Comparison of ENCODE assay signal across 9 cellular contexts in genomic region chrX:153981771-153982533, GRCh38. TPM values are rescaled to one million over a fixed set of nuclear protein-coding genes. Genes with fewer than 3 reads are reported as not detected.
DNase-seq lines count a peak whose midpoint lies in the region; TF ChIP-seq lines count a peak whose summit lies in the region.
"Had no signal": no experiment of that assay in that cellular context is flagged by ENCODE, and none has a peak within 500 bp of the region (broad histone marks: within the 10 kb centered on the region; RNA-seq: fewer than 3 reads in every experiment).

No MANE protein-coding gene starts in this region.

- peaks cover 38% of the 10 kb centered on the region for H3K4me1 Mint-ChIP-seq in activated T-helper 1 cell treated with anti-CD3 and anti-CD28 coated beads, Interleukin-12 subunit alpha, Interleukin-12 subunit beta, Interleukin-2, Interleukin-4 antibody, amounts not matched to agents 30 ng/mL and 10 ng/mL and 1 ng/mL, durations not matched to agents 14 hours and 24 hours and 36 hours (ENCODE audit: low read depth)
- H3K4me1 Mint-ChIP-seq in HFFc6 (ENCODE audit: low read depth): peaks cover 12% of the 10 kb centered on the region; the same call in 1 of the 2 replicates

- H3K9me3 Mint-ChIP-seq in activated T-helper 1 cell treated with anti-CD3 and anti-CD28 coated beads, Interleukin-12 subunit alpha, Interleukin-12 subunit beta, Interleukin-2, Interleukin-4 antibody, amounts not matched to agents 30 ng/mL and 10 ng/mL and 1 ng/mL, durations not matched to agents 14 hours and 24 hours and 36 hours: no peaks in the 10 kb centered on the region
- no peaks in the 10 kb centered on the region for H3K9me3 Mint-ChIP-seq in HFFc6

- H3K4me3 ChIP-seq in lower leg skin (ENCODE audit: low read depth, poor library complexity, severe bottlenecking): no peak overlapping the region

- H3K27me3 Mint-ChIP-seq in activated T-helper 1 cell treated with anti-CD3 and anti-CD28 coated beads, Interleukin-12 subunit alpha, Interleukin-12 subunit beta, Interleukin-2, Interleukin-4 antibody, amounts not matched to agents 30 ng/mL and 10 ng/mL and 1 ng/mL, durations not matched to agents 14 hours and 24 hours and 36 hours (ENCODE audit: insufficient read depth): no peaks in the 10 kb centered on the region
- H3K27me3 Mint-ChIP-seq in HFFc6 (ENCODE audit: insufficient read depth): peaks cover 3% of the 10 kb centered on the region; the same call in 1 of the 2 replicates

- no peaks in the 10 kb centered on the region for H3K36me3 Mint-ChIP-seq in activated T-helper 1 cell treated with anti-CD3 and anti-CD28 coated beads, Interleukin-12 subunit alpha, Interleukin-12 subunit beta, Interleukin-2, Interleukin-4 antibody, amounts not matched to agents 30 ng/mL and 10 ng/mL and 1 ng/mL, durations not matched to agents 14 hours and 24 hours and 36 hours (ENCODE audit: low read depth)
- H3K36me3 Mint-ChIP-seq in HFFc6 (ENCODE audit: low read depth): no peaks in the 10 kb centered on the region

- H3K4me3 Mint-ChIP-seq in activated T-helper 1 cell treated with anti-CD3 and anti-CD28 coated beads, Interleukin-12 subunit alpha, Interleukin-12 subunit beta, Interleukin-2, Interleukin-4 antibody, amounts not matched to agents 30 ng/mL and 10 ng/mL and 1 ng/mL, durations not matched to agents 14 hours and 24 hours and 36 hours: peak overlapping the region; percentile 73
- H3K4me3 Mint-ChIP-seq in HFFc6: no peak overlapping the region

- TF ChIP-seq POLR2A in lower leg skin (IDR thresholded peaks at IDR 0.05): no peak

- DNase-seq in NOMO-1 treated with DMSO at 0.1 percent for 48 hours (lab: John Stamatoyannopoulos, UW; ENCODE audit: unreplicated experiment) (peak; percentile 85), lower leg skin (ENCODE audit: low spot score in 2 of 2) (peak; percentile 54 to 87), HFFc6 (no peak), HCEC 1CT (no peak), NCI-H146 treated with DMSO at 0.1 percent for 48 hours (lab: John Stamatoyannopoulos, UW; ENCODE audit: unreplicated experiment) (no peak), NCI-H226 (no peak)
- DNase-seq in activated T-helper 1 cell treated with anti-CD3 and anti-CD28 coated beads, Interleukin-12 subunit alpha, Interleukin-12 subunit beta, Interleukin-2, Interleukin-4 antibody, amounts not matched to agents 30 ng/mL and 10 ng/mL and 1 ng/mL, durations not matched to agents 14 hours and 24 hours and 36 hours (ENCODE audit: low spot score): peak; percentile 62

- peak overlapping the region; percentile 90 for H3K27ac Mint-ChIP-seq in activated T-helper 1 cell treated with anti-CD3 and anti-CD28 coated beads, Interleukin-12 subunit alpha, Interleukin-12 subunit beta, Interleukin-2, Interleukin-4 antibody, amounts not matched to agents 30 ng/mL and 10 ng/mL and 1 ng/mL, durations not matched to agents 14 hours and 24 hours and 36 hours
- no peak overlapping the region; the same call in 1 of the 2 replicates for H3K27ac Mint-ChIP-seq in HFFc6

- TF ChIP-seq CTCF in lower leg skin (IDR thresholded peaks at IDR 0.05) (no peak), HFFc6 (IDR thresholded peaks at IDR 0.05) (no peak)

- intact Hi-C loops in activated T-helper 1 cell treated with anti-CD3 and anti-CD28 coated beads, Interleukin-12 subunit alpha, Interleukin-12 subunit beta, Interleukin-2, Interleukin-4 antibody, amounts not matched to agents 30 ng/mL and 10 ng/mL and 1 ng/mL, durations not matched to agents 14 hours and 24 hours and 36 hours (cut with micrococcal nuclease): loop anchor here (1.0 kb wide), 1 partner anchor 10 kb away; the partner anchor contains the start of gene TMEM187
- intact Hi-C loops in lower leg skin (cut with DNase I; ENCODE audit: low total_unique reads): no loop called here

- 85 to 87% methylated on average over 23 to 34 of the region's 52 CpGs for WGBS in lower leg skin, 2 donors

- H3K27ac ChIP-seq in temporal lobe (ENCODE audit: low read depth, low read length): peak overlapping the region; percentile 70
- H3K27ac ChIP-seq: epithelial cell of prostate had no signal

RNA-seq across cellular contexts. Expression of gene TMEM187, which starts 9.4 kb away (rescaled TPM):
- total RNA-seq in activated T-helper 1 cell treated with anti-CD3 and anti-CD28 coated beads, Interleukin-12 subunit alpha, Interleukin-12 subunit beta, Interleukin-2, Interleukin-4 antibody, amounts not matched to agents 30 ng/mL and 10 ng/mL and 1 ng/mL, durations not matched to agents 14 hours and 24 hours and 36 hours: 3.4 and 4.6 TPM in 2 replicates
- 10 to 100 TPM; 10.1 to 21.6 (median 14.4) TPM for total RNA-seq in lower leg skin
- 1.7 TPM for total RNA-seq in temporal lobe
- 1 to 10 TPM; 3.1 to 8.0 (median 5.7) TPM for total RNA-seq in HFFc6 (2021; fragmentation: NEBNext Ultra II Directional; extraction: Animal tissue kit (Norgen Biotek cat#: 25700))

RNA-seq across cellular contexts. Expression of gene HCFC1, which starts 10.3 kb away (rescaled TPM):
- 105 and 106 TPM in 2 replicates for total RNA-seq in activated T-helper 1 cell treated with anti-CD3 and anti-CD28 coated beads, Interleukin-12 subunit alpha, Interleukin-12 subunit beta, Interleukin-2, Interleukin-4 antibody, amounts not matched to agents 30 ng/mL and 10 ng/mL and 1 ng/mL, durations not matched to agents 14 hours and 24 hours and 36 hours
- total RNA-seq in lower leg skin: 10 to 100 TPM; 32.6 to 51.6 (median 40.9) TPM
- total RNA-seq in temporal lobe: 20.4 TPM
- 10 to 100 TPM; 52.1 to 62.1 (median 59.0) TPM for total RNA-seq in HFFc6 (2021; fragmentation: NEBNext Ultra II Directional; extraction: Animal tissue kit (Norgen Biotek cat#: 25700))

RNA-seq across cellular contexts. Expression of gene RENBP, which starts 37.5 kb away (rescaled TPM):
- total RNA-seq in activated T-helper 1 cell treated with anti-CD3 and anti-CD28 coated beads, Interleukin-12 subunit alpha, Interleukin-12 subunit beta, Interleukin-2, Interleukin-4 antibody, amounts not matched to agents 30 ng/mL and 10 ng/mL and 1 ng/mL, durations not matched to agents 14 hours and 24 hours and 36 hours: 12.8 and 14.0 TPM in 2 replicates
- 10 to 100 TPM in 1 of 4 donors, 1 to 10 TPM in 2, under 1 TPM in 1; 0.76 to 11.8 (median 4.2) TPM for total RNA-seq in lower leg skin
- total RNA-seq in temporal lobe: 1.5 TPM
- under 1 TPM in 4 of 6 experiments, not detected in 2; 0.23 to 0.75 (median 0.40) TPM for total RNA-seq in HFFc6 (2021; fragmentation: NEBNext Ultra II Directional; extraction: Animal tissue kit (Norgen Biotek cat#: 25700))

RNA-seq across cellular contexts. Expression of gene IRAK1, which starts 37.8 kb away (rescaled TPM):
- 165 and 172 TPM in 2 replicates for total RNA-seq in activated T-helper 1 cell treated with anti-CD3 and anti-CD28 coated beads, Interleukin-12 subunit alpha, Interleukin-12 subunit beta, Interleukin-2, Interleukin-4 antibody, amounts not matched to agents 30 ng/mL and 10 ng/mL and 1 ng/mL, durations not matched to agents 14 hours and 24 hours and 36 hours
- total RNA-seq in lower leg skin (10 to 100 TPM; 57.5 to 67.4 (median 60.6) TPM), temporal lobe (10.6 TPM)
- total RNA-seq in HFFc6 (2021; fragmentation: NEBNext Ultra II Directional; extraction: Animal tissue kit (Norgen Biotek cat#: 25700)): 100 to 1,000 TPM; 103 to 133 (median 120) TPM

RNA-seq across cellular contexts. Expression of gene NAA10, which starts 47.1 kb away (rescaled TPM):
- total RNA-seq in activated T-helper 1 cell treated with anti-CD3 and anti-CD28 coated beads, Interleukin-12 subunit alpha, Interleukin-12 subunit beta, Interleukin-2, Interleukin-4 antibody, amounts not matched to agents 30 ng/mL and 10 ng/mL and 1 ng/mL, durations not matched to agents 14 hours and 24 hours and 36 hours: 150 and 156 TPM in 2 replicates
- total RNA-seq in lower leg skin (10 to 100 TPM; 32.6 to 70.9 (median 51.1) TPM), temporal lobe (18.7 TPM)
- 100 to 1,000 TPM; 130 to 160 (median 146) TPM for total RNA-seq in HFFc6 (2021; fragmentation: NEBNext Ultra II Directional; extraction: Animal tissue kit (Norgen Biotek cat#: 25700))

Comparison
In these comparisons a context has a peak if more than half of its experiments do, and no peak if none do; other contexts are left out.
1. DNase-seq: peak in NOMO-1 treated with DMSO at 0.1 percent for 48 hours (single experiment), activated T-helper 1 cell treated with anti-CD3 and anti-CD28 coated beads, Interleukin-12 subunit alpha, Interleukin-12 subunit beta, Interleukin-2, Interleukin-4 antibody, amounts not matched to agents 30 ng/mL and 10 ng/mL and 1 ng/mL, durations not matched to agents 14 hours and 24 hours and 36 hours (single experiment) and lower leg skin (2 of 2); none in HFFc6 (single experiment), HCEC 1CT (single experiment), NCI-H146 treated with DMSO at 0.1 percent for 48 hours (single experiment) and NCI-H226 (single experiment).